Comparison of ENCODE assay signal across 8 cellular contexts in genomic region chr3:169764164-169764452, GRCh38. TPM values are rescaled to one million over a fixed set of nuclear protein-coding genes. Genes with fewer than 3 reads are reported as not detected.
DNase-seq lines count a peak whose midpoint lies in the region; ATAC-seq and TF ChIP-seq lines count a peak whose summit lies in the region.

No MANE protein-coding gene starts in this region.

- peaks cover 4% of the 10 kb centered on the region; the same call in 1 of the 2 replicates for H3K9me3 ChIP-seq in AG04450 (ENCODE audit: control insufficient read depth, insufficient read depth, low read length)
- peaks cover 8% of the 10 kb centered on the region for H3K9me3 ChIP-seq in OCI-LY7 (ENCODE audit: low read length)
- H3K9me3 ChIP-seq in uterus: no peaks in the 10 kb centered on the region

- no peaks in the 10 kb centered on the region for H4K20me1 ChIP-seq in OCI-LY7 (ENCODE audit: insufficient read depth, low read length)

- H4K5ac ChIP-seq in mesendoderm (ENCODE audit: low read length): no peak overlapping the region

- POLR2A ChIA-PET in AG04450 (lab: Yijun Ruan, JAX) (interaction anchor here (0.6 to 1.3 kb wide), 3 partner anchors 9 to 936 kb away, joined by 3 to 5 read pairs (median 5); partner anchors contain the start of genes MYNN and SEC62), OCI-LY7 (lab: Charles Lee) (interaction anchor here (0.6 to 1.5 kb wide), 10 partner anchors 9 to 644 kb away, joined by 3 to 7 read pairs (median 4); partner anchors contain the start of gene MYNN)

- H3K9ac ChIP-seq in mesendoderm (ENCODE audit: low read length): peak overlapping the region; percentile 80

- H3K27ac ChIP-seq in AG04450 (ENCODE audit: low read depth, low read length) (peak overlapping the region; percentile 88), OCI-LY7 (ENCODE audit: low read depth, low read length, poor library complexity, severe bottlenecking) (peak overlapping the region; percentile 28), mesendoderm (ENCODE audit: low read depth, low read length) (no peak overlapping the region), uterus (peak overlapping the region; percentile 93 to 94)

- H2AFZ ChIP-seq in OCI-LY7 (ENCODE audit: low read length): peak overlapping the region; percentile 90; the same call in 1 of the 2 replicates

- TF ChIP-seq CTCF in AG04450 (IDR thresholded peaks at IDR 0.05; ENCODE audit: low read depth, low read length) (no peak), OCI-LY7 (conservative IDR thresholded peaks at IDR 0.05; ENCODE audit: low read length) (no peak), uterus (IDR thresholded peaks at IDR 0.05) (no peak)

- H2AK5ac ChIP-seq in mesendoderm (ENCODE audit: low read length): no peak overlapping the region

- H2BK5ac ChIP-seq in mesendoderm (ENCODE audit: low read length): no peak overlapping the region

- H3K27me3 ChIP-seq in AG04450 (ENCODE audit: control insufficient read depth, insufficient read depth, low read length): no peaks in the 10 kb centered on the region
- H3K27me3 ChIP-seq in mesendoderm (ENCODE audit: insufficient read depth, low read length, poor library complexity): no peaks in the 10 kb centered on the region
- H3K27me3 ChIP-seq in uterus: no peaks in the 10 kb centered on the region

- H3K56ac ChIP-seq in mesendoderm (ENCODE audit: low read length): peak overlapping the region; percentile 87

- no peaks in the 10 kb centered on the region for H3K79me1 ChIP-seq in mesendoderm (ENCODE audit: low read length)

- ATAC-seq in GM18868 (IDR thresholded peaks at IDR 0.05; ENCODE audit: unreplicated experiment): peak; percentile 40
- ATAC-seq in HG03064 (IDR thresholded peaks at IDR 0.05; ENCODE audit: low read depth, unreplicated experiment): peak; percentile 34

- H3K79me2 ChIP-seq in OCI-LY7 (ENCODE audit: insufficient read depth, low read depth, low read length) (no peaks in the 10 kb centered on the region), mesendoderm (ENCODE audit: control insufficient read depth, insufficient read depth, low read length) (no peaks in the 10 kb centered on the region)

- no peak overlapping the region for H3K18ac ChIP-seq in mesendoderm (ENCODE audit: low read length)

- H3K36me3 ChIP-seq in OCI-LY7 (ENCODE audit: insufficient read depth, low read length) (no peaks in the 10 kb centered on the region; the same call in 1 of the 2 replicates), mesendoderm (ENCODE audit: control insufficient read depth, insufficient read depth, low read length) (no peaks in the 10 kb centered on the region), uterus (no peaks in the 10 kb centered on the region)

- H3K9me2 ChIP-seq in OCI-LY7 (ENCODE audit: insufficient read depth, low read length): no peaks in the 10 kb centered on the region

- CTCF ChIA-PET in AG04450 (lab: Charles Lee): interaction anchor here (0.7 to 2.2 kb wide), 5 partner anchors 19 to 899 kb away, joined by 3 to 13 read pairs (median 4); no protein-coding TSS in a partner anchor
- CTCF ChIA-PET in OCI-LY7 (lab: Charles Lee; ENCODE audit: unreplicated experiment): interaction anchor here (1.0 kb wide), 1 partner anchor 294 kb away, joined by 3 read pairs; no protein-coding TSS in a partner anchor

- no peak overlapping the region for H2BK120ac ChIP-seq in mesendoderm (ENCODE audit: low read depth, low read length)

- intact Hi-C loops in OCI-LY7 (cut with micrococcal nuclease; ENCODE audit: unreplicated experiment): loop anchor here (2.0 to 5.0 kb wide), 5 partner anchors 49 to 548 kb away; partner anchors contain the start of genes LRRC34, LRRIQ4 and SEC62
- intact Hi-C loops in uterus (cut with DNase I; ENCODE audit: low total_unique reads): no loop called here

- H3K4me3 ChIP-seq in AG04450 (ENCODE audit: low read depth, low read length) (peak overlapping the region; percentile 83), OCI-LY7 (ENCODE audit: low read depth, low read length, poor library complexity, severe bottlenecking) (peak overlapping the region; percentile 70), mesendoderm (ENCODE audit: low read length) (peak overlapping the region; percentile 31), uterus (peak overlapping the region; percentile 57 to 83)

- no peak overlapping the region for H3K4ac ChIP-seq in mesendoderm (ENCODE audit: low read depth, low read length)

- peak in 1 of 2 donors; percentile 21 for TF ChIP-seq POLR2A in uterus (IDR thresholded peaks at IDR 0.05)

- H3K4me2 ChIP-seq in OCI-LY7 (ENCODE audit: low read length) (peak overlapping the region; percentile 85), mesendoderm (ENCODE audit: low read length) (peak overlapping the region; percentile 9)

- H3K4me1 ChIP-seq in OCI-LY7 (ENCODE audit: insufficient read depth, low read length, poor library complexity, severe bottlenecking) (peaks cover 23% of the 10 kb centered on the region), mesendoderm (ENCODE audit: control insufficient read depth, low read depth, low read length) (no peaks in the 10 kb centered on the region), uterus (no peaks in the 10 kb centered on the region)

- no peak overlapping the region for H2BK15ac ChIP-seq in mesendoderm (replicated peaks; ENCODE audit: low read depth)

- DNase-seq in AG04450 (ENCODE audit: low read depth, low spot score) (no peak), OCI-LY7 (ENCODE audit: low spot score) (peak; percentile 35), dedifferentiated amniotic fluid mesenchymal stem cell (ENCODE audit: extremely low spot score) (peak; percentile 27), mesendoderm (no peak), uterus (no peak), amniotic stem cell (lab: John Stamatoyannopoulos, UW) (no peak)

- no CpG with 5 or more reads among the region's 8 CpGs for WGBS in mesendoderm (ENCODE audit: extremely low coverage, insufficient coverage, low lambda C conversion rate)

- H3K23ac ChIP-seq in mesendoderm (ENCODE audit: low read length): no peak overlapping the region

- BruUV-seq in OCI-LY7 (replicated peaks; lab: Mats Ljungman, UMichigan): no TSS peak

- no peak overlapping the region for H4K8ac ChIP-seq in mesendoderm (ENCODE audit: low read depth, low read length)

RNA-seq across cellular contexts. Expression of gene TERC, which starts 0.8 kb away (rescaled TPM):
- polyA plus RNA-seq in AG04450 (2011; rRNA removed): not detected in 2 replicates
- 38.9 and 43.7 TPM in 2 replicates for polyA minus RNA-seq in AG04450 (2011; rRNA and poly(A)+ RNA removed)
- 143 and 210 TPM in 2 replicates for total RNA-seq in OCI-LY7 (2014; rRNA removed; shearing (Covaris generic))
- total RNA-seq in OCI-LY7 (2022) (10.7 and 15.9 TPM in 2 replicates), uterus (100 to 1,000 TPM in 3 of 4 donors, 1 to 10 TPM in 1; 4.6 to 705 (median 482) TPM)
- 0.84 TPM for polyA plus RNA-seq in mesendoderm (2013, experiment 1 of 2)
- polyA plus RNA-seq in mesendoderm (2013, experiment 2 of 2): 0.74 TPM

RNA-seq across cellular contexts. Expression of gene ACTRT3, which starts 5.3 kb away (rescaled TPM):
- polyA plus RNA-seq in AG04450 (2011; rRNA removed): 2.5 and 2.9 TPM in 2 replicates
- 1.6 and 1.7 TPM in 2 replicates for polyA minus RNA-seq in AG04450 (2011; rRNA and poly(A)+ RNA removed)
- total RNA-seq in OCI-LY7 (2014; rRNA removed; shearing (Covaris generic)): 0.39 TPM in 1 of 2 replicates, not detected in the other
- total RNA-seq in OCI-LY7 (2022): 0.42 and 1.2 TPM in 2 replicates
- 4.2 TPM for polyA plus RNA-seq in mesendoderm (2013, experiment 1 of 2)
- 4.0 TPM for polyA plus RNA-seq in mesendoderm (2013, experiment 2 of 2)
- total RNA-seq in uterus: 1 to 10 TPM in 3 of 4 donors, under 1 TPM in 1; 0.58 to 7.4 (median 3.7) TPM

RNA-seq across cellular contexts. Expression of gene MYNN, which starts 9.1 kb away (rescaled TPM):
- polyA plus RNA-seq in AG04450 (2011; rRNA removed): 18.9 and 27.0 TPM in 2 replicates
- polyA minus RNA-seq in AG04450 (2011; rRNA and poly(A)+ RNA removed): 13.1 and 22.5 TPM in 2 replicates
- total RNA-seq in OCI-LY7 (2014; rRNA removed; shearing (Covaris generic)): 12.0 and 13.1 TPM in 2 replicates
- 12.1 and 12.2 TPM in 2 replicates for total RNA-seq in OCI-LY7 (2022)
- polyA plus RNA-seq in mesendoderm (2013, experiment 1 of 2): 12.7 TPM
- 12.4 TPM for polyA plus RNA-seq in mesendoderm (2013, experiment 2 of 2)
- 10 to 100 TPM; 17.2 to 55.9 (median 23.0) TPM for total RNA-seq in uterus

RNA-seq across cellular contexts. Expression of gene LRRIQ4, which starts 48.6 kb away (rescaled TPM):
- polyA plus RNA-seq in AG04450 (2011; rRNA removed): not detected in 2 replicates
- not detected in 2 replicates for polyA minus RNA-seq in AG04450 (2011; rRNA and poly(A)+ RNA removed)
- total RNA-seq in OCI-LY7 (2014; rRNA removed; shearing (Covaris generic)): 0.08 and 0.47 TPM in 2 replicates
- 0.17 and 0.39 TPM in 2 replicates for total RNA-seq in OCI-LY7 (2022)
- polyA plus RNA-seq in mesendoderm (2013, experiment 1 of 2): 0.11 TPM
- 0.06 TPM for polyA plus RNA-seq in mesendoderm (2013, experiment 2 of 2)
- under 1 TPM in 1 of 4 donors, not detected in 3; 0.14 TPM for total RNA-seq in uterus

RNA-seq across cellular contexts. Expression of gene LRRC34, which starts 48.6 kb away (rescaled TPM):
- 1.2 and 2.3 TPM in 2 replicates for polyA plus RNA-seq in AG04450 (2011; rRNA removed)
- polyA minus RNA-seq in AG04450 (2011; rRNA and poly(A)+ RNA removed): 0.18 and 0.52 TPM in 2 replicates
- 2.2 and 2.8 TPM in 2 replicates for total RNA-seq in OCI-LY7 (2014; rRNA removed; shearing (Covaris generic))
- total RNA-seq in OCI-LY7 (2022) (3.3 and 3.9 TPM in 2 replicates), uterus (10 to 100 TPM in 1 of 4 donors, 1 to 10 TPM in 2, not detected in 1; 1.3 to 27.3 (median 5.8) TPM)
- 3.0 TPM for polyA plus RNA-seq in mesendoderm (2013, experiment 1 of 2)
- polyA plus RNA-seq in mesendoderm (2013, experiment 2 of 2): 3.1 TPM

Comparison
In these comparisons a context has a peak if more than half of its experiments do, and no peak if none do; other contexts are left out.
1. DNase-seq: peak in OCI-LY7 (single experiment) and dedifferentiated amniotic fluid mesenchymal stem cell (single experiment); none in AG04450 (single experiment), mesendoderm (single experiment), uterus (0 of 2) and amniotic stem cell (single experiment).
2. H3K4me3 ChIP-seq: peak in every context shown above with its lines; median percentile 83 in AG04450; 70 in OCI-LY7; 70 in uterus; 31 in mesendoderm.